Comparison of ENCODE assay signal across 16 cellular contexts in the genomic region with DNA sequence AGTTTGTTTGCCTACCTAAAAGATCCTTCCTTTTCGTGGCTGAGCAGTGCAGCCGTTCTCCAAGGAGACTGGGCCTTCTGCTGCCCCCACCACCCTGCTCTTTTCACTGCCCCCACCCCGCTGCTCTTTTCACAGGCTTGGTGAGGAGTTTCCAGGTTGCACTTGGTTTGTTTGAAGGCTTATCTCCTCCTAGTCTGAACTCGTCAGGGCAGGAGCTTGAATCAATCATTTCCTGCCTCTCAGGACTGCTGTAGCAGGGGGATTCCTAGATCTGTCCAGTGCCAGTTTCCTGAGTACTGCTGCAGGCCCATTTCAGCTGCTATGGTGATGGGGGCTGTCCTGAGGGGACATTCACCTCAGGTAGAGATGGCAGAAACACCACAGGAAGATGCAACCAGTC. TPM values are rescaled to one million over a fixed set of nuclear protein-coding genes. Genes with fewer than 3 reads are reported as not detected.
A peak's percentile ranks its signal among the peaks of the same experiment; 100 is the strongest.
DNase-seq lines count a peak whose midpoint lies in the region; ATAC-seq and TF ChIP-seq lines count a peak whose summit lies in the region.
"Had no signal": no experiment of that assay in that cellular context is flagged by ENCODE, and none has a peak within 500 bp of the region (broad histone marks: within the 10 kb centered on the region; RNA-seq: fewer than 3 reads in every experiment).

No MANE protein-coding gene starts in this region.

- no peak for DNase-seq in T-helper 1 cell
- DNase-seq in T-helper 17 cell, result no peak
- peak; percentile 30 to 80 for DNase-seq in dermis microvascular lymphatic vessel endothelial cell (ENCODE audit: low read depth in 2 of 2)
- no peak for DNase-seq in natural killer cell treated with Interleukin-12 subunit alpha and Interleukin-12 subunit beta and Interleukin-15 and Interleukin-18, amount 100 ng/mL, for 72 hours (ENCODE audit: low spot score)
- no peak for DNase-seq in GM13977 (ENCODE audit: low spot score)
- DNase-seq in COLO668 (lab: John Stamatoyannopoulos, UW; ENCODE audit: unreplicated experiment), result no peak
- DNase-seq: 8988T; COR-L47; GF-D8; NK-92 treated with Interleukin-12 subunit alpha and Interleukin-12 subunit beta, amount 100 ng/mL, for 24 hours; nucleus accumbens; SK-N-SH; tibial artery had no signal

- in situ Hi-C loops in GM13977 (cut with MboI; ENCODE audit: low pct_unique_long_range_greater_than_20kb, low sequenced_read_pairs, unreplicated experiment), result no loop called here

- H3K4me1 Mint-ChIP-seq in T-helper 1 cell treated with Interleukin-12 subunit alpha and Interleukin-12 subunit beta and Interleukin-4 antibody, amounts not matched to agents 30 μg/mL and 1 μg/mL, for 36 hours (ENCODE audit: low read depth), result peaks cover 30% of the 10 kb centered on the region
- peaks cover 42% of the 10 kb centered on the region for H3K4me1 Mint-ChIP-seq in T-helper 17 cell
- peaks cover 50 to 55% of the 10 kb centered on the region in 2 donors for H3K4me1 Mint-ChIP-seq in natural killer cell treated with Interleukin-12 subunit alpha and Interleukin-12 subunit beta and Interleukin-15 and Interleukin-18, amount 100 ng/mL, for 72 hours (ENCODE audit: low read depth in 2 of 2)

- peaks cover 26% of the 10 kb centered on the region for H3K36me3 Mint-ChIP-seq in T-helper 1 cell treated with Interleukin-12 subunit alpha and Interleukin-12 subunit beta and Interleukin-4 antibody, amounts not matched to agents 30 μg/mL and 1 μg/mL, for 36 hours (ENCODE audit: low read depth)
- H3K36me3 Mint-ChIP-seq in T-helper 17 cell (ENCODE audit: low read depth), result peaks cover 8% of the 10 kb centered on the region
- H3K36me3 Mint-ChIP-seq in natural killer cell treated with Interleukin-12 subunit alpha and Interleukin-12 subunit beta and Interleukin-15 and Interleukin-18, amount 100 ng/mL, for 72 hours, result peaks cover 4% of the 10 kb centered on the region

- no peaks in the 10 kb centered on the region for H3K9me3 Mint-ChIP-seq in T-helper 1 cell treated with Interleukin-12 subunit alpha and Interleukin-12 subunit beta and Interleukin-4 antibody, amounts not matched to agents 30 μg/mL and 1 μg/mL, for 36 hours
- no peaks in the 10 kb centered on the region for H3K9me3 Mint-ChIP-seq in natural killer cell treated with Interleukin-12 subunit alpha and Interleukin-12 subunit beta and Interleukin-15 and Interleukin-18, amount 100 ng/mL, for 72 hours

- peak overlapping the region; percentile 80 for H3K27ac Mint-ChIP-seq in T-helper 1 cell treated with Interleukin-12 subunit alpha and Interleukin-12 subunit beta and Interleukin-4 antibody, amounts not matched to agents 30 μg/mL and 1 μg/mL, for 36 hours
- peak overlapping the region; percentile 80 for H3K27ac Mint-ChIP-seq in T-helper 17 cell
- peak overlapping the region; percentile 66 to 87 for H3K27ac Mint-ChIP-seq in natural killer cell treated with Interleukin-12 subunit alpha and Interleukin-12 subunit beta and Interleukin-15 and Interleukin-18, amount 100 ng/mL, for 72 hours

- TF ChIP-seq CTCF in GM13977 (IDR thresholded peaks at IDR 0.05; ENCODE audit: extremely low read depth, insufficient read depth, missing control alignments), result no peak

- no peaks in the 10 kb centered on the region for H3K27me3 Mint-ChIP-seq in T-helper 1 cell treated with Interleukin-12 subunit alpha and Interleukin-12 subunit beta and Interleukin-4 antibody, amounts not matched to agents 30 μg/mL and 1 μg/mL, for 36 hours (ENCODE audit: low read depth)
- no peaks in the 10 kb centered on the region for H3K27me3 Mint-ChIP-seq in T-helper 17 cell
- no peaks in the 10 kb centered on the region for H3K27me3 Mint-ChIP-seq in natural killer cell treated with Interleukin-12 subunit alpha and Interleukin-12 subunit beta and Interleukin-15 and Interleukin-18, amount 100 ng/mL, for 72 hours

- H3K4me3 Mint-ChIP-seq in T-helper 1 cell treated with Interleukin-12 subunit alpha and Interleukin-12 subunit beta and Interleukin-4 antibody, amounts not matched to agents 30 μg/mL and 1 μg/mL, for 36 hours, result peak overlapping the region; percentile 45
- H3K4me3 Mint-ChIP-seq in T-helper 17 cell, result no peak overlapping the region
- peak overlapping the region; percentile 77 for H3K4me3 Mint-ChIP-seq in natural killer cell treated with Interleukin-12 subunit alpha and Interleukin-12 subunit beta and Interleukin-15 and Interleukin-18, amount 100 ng/mL, for 72 hours

- H3K9me3 ChIP-seq in T-helper 17 cell (ENCODE audit: control insufficient read depth, low read length, poor library complexity, severe bottlenecking), result no peaks in the 10 kb centered on the region
- H3K9me3 ChIP-seq: SK-N-SH, tibial artery had no signal

- ATAC-seq in T-helper 17 cell (peak; percentile 57), GM21576 (IDR thresholded peaks at IDR 0.05; ENCODE audit: unreplicated experiment) (no peak)
- ATAC-seq in natural killer cell treated with Interleukin-12 subunit alpha and Interleukin-12 subunit beta and Interleukin-15 and Interleukin-18, amount 100 ng/mL, for 72 hours, result peak; percentile 50 to 71
- ATAC-seq: HCT116 had no signal

RNA-seq across cellular contexts. Expression of a gene that starts 10.0 kb away (rescaled TPM):
- total RNA-seq in T-helper 17 cell (100 to 1,000 TPM; 207 to 251 TPM), dermis microvascular lymphatic vessel endothelial cell (21.3 and 29.5 TPM in 2 replicates)
- 100 to 1,000 TPM; 171 to 178 TPM for total RNA-seq in natural killer cell treated with Interleukin-12 subunit alpha and Interleukin-12 subunit beta and Interleukin-15 and Interleukin-18, amount 100 ng/mL, for 72 hours

RNA-seq across cellular contexts. Expression of a gene that starts 21.8 kb away (rescaled TPM):
- total RNA-seq in T-helper 17 cell, result 10 to 100 TPM; 28.1 to 33.1 TPM
- 14.9 and 23.6 TPM in 2 replicates for total RNA-seq in dermis microvascular lymphatic vessel endothelial cell
- total RNA-seq in natural killer cell treated with Interleukin-12 subunit alpha and Interleukin-12 subunit beta and Interleukin-15 and Interleukin-18, amount 100 ng/mL, for 72 hours, result 10 to 100 TPM; 15.9 to 21.0 TPM

Comparison
In these comparisons a context has a peak if more than half of its experiments do, and no peak if none do; other contexts are left out.
1. DNase-seq: peak in dermis microvascular lymphatic vessel endothelial cell (2 of 2); none in T-helper 1 cell (0 of 5), T-helper 17 cell (0 of 3), natural killer cell treated with Interleukin-12 subunit alpha and Interleukin-12 subunit beta and Interleukin-15 and Interleukin-18, amount 100 ng/mL, for 72 hours (single experiment), GM13977 (single experiment) and COLO668 (single experiment).
2. Peak in every context shown above with its lines, with median percentiles within 50 percentile points of each other: H3K27ac Mint-ChIP-seq.